Comparison of ENCODE assay signal across 8 cellular contexts in genomic region chr5:90135979-90136378, GRCh38.
DNase-seq lines count a peak whose midpoint lies in the region; FAIRE-seq and TF ChIP-seq lines count a peak whose summit lies in the region.
"Had no signal": no experiment of that assay in that cellular context is flagged by ENCODE, and none has a peak within 500 bp of the region (broad histone marks: within the 10 kb centered on the region; RNA-seq: fewer than 3 reads in every experiment).

No MANE protein-coding gene starts in this region.

- no peaks in the 10 kb centered on the region for H3K9me3 ChIP-seq in small intestine (ENCODE audit: control insufficient read depth, low read depth)
- H3K9me3 ChIP-seq in esophagus squamous epithelium = no peaks in the 10 kb centered on the region

- no peak for TF ChIP-seq POLR2A in NB4 (IDR thresholded peaks at IDR 0.05; ENCODE audit: extremely low read depth, insufficient read length)
- TF ChIP-seq POLR2A in esophagus squamous epithelium (IDR thresholded peaks at IDR 0.05) = no peak

- H3K4me1 ChIP-seq in small intestine (ENCODE audit: control insufficient read depth in 2 of 2, insufficient read depth in 1 of 2, low read depth in 1 of 2, low read length in 1 of 2) (no peaks in the 10 kb centered on the region), esophagus squamous epithelium (no peaks in the 10 kb centered on the region)

- 19 to 61% (median 37%) methylated on average over 6 of the region's 6 CpGs for WGBS in small intestine, 3 donors
- 100% methylated on average over 3 of the region's 6 CpGs; no CpG with 5 or more reads in 1 of the 2 donors for WGBS in esophagus squamous epithelium, 2 donors

- in situ Hi-C loops in GM13976 (cut with MboI; ENCODE audit: low sequenced_read_pairs, unreplicated experiment) = no loop called here

- no peak overlapping the region for H3K27ac ChIP-seq in small intestine (ENCODE audit: low read depth in 1 of 2, low read length in 1 of 2)
- H3K27ac ChIP-seq in esophagus squamous epithelium = no peak overlapping the region

- no peaks in the 10 kb centered on the region for H3K36me3 ChIP-seq in small intestine (ENCODE audit: control insufficient read depth in 2 of 2, insufficient read depth in 2 of 2, low read length in 2 of 2)
- H3K36me3 ChIP-seq in esophagus squamous epithelium = no peaks in the 10 kb centered on the region

- intact Hi-C loops in esophagus squamous epithelium (cut with DNase I) = no loop called here

- no peak for FAIRE-seq in small intestine (lab: Jason Lieb, UNC)

- DNase-seq in GM13976 (ENCODE audit: low spot score) (peak; percentile 16), NB4 (ENCODE audit: low read depth) (peak; percentile 7), ecto neural progenitor cell (ENCODE audit: low spot score) (peak; percentile 66), small intestine (peak; percentile 20), GF-D8 (lab: John Stamatoyannopoulos, UW) (no peak), NCI-H1092 treated with DMSO at 0.1 percent for 48 hours (lab: John Stamatoyannopoulos, UW) (no peak), esophagus squamous epithelium (lab: John Stamatoyannopoulos, UW) (no peak)
- DNase-seq: activated gamma-delta T cell treated with Interleukin-2 at 50 U/mL for 16 hours had no signal

- H3K4me3 ChIP-seq in NB4 (ENCODE audit: low read depth, low read length) (no peak overlapping the region), small intestine (ENCODE audit: low read depth in 1 of 2, low read length in 2 of 2) (no peak overlapping the region), esophagus squamous epithelium (no peak overlapping the region)

- H3K27me3 ChIP-seq in small intestine (ENCODE audit: control insufficient read depth in 2 of 2, insufficient read depth in 2 of 2, low read length in 2 of 2) (no peaks in the 10 kb centered on the region), esophagus squamous epithelium (no peaks in the 10 kb centered on the region)

- TF ChIP-seq CTCF in GM13976 (IDR thresholded peaks at IDR 0.05; ENCODE audit: borderline replicate concordance, control extremely low read depth, extremely low read depth, insufficient read depth, missing control alignments) (peak; percentile 25), NB4 (IDR thresholded peaks at IDR 0.05; ENCODE audit: low read depth, low read length) (peak; percentile 31), esophagus squamous epithelium (IDR thresholded peaks at IDR 0.05) (no peak)

Comparison
In these comparisons a context has a peak if more than half of its experiments do, and no peak if none do; other contexts are left out.
1. DNase-seq: peak in GM13976 (single experiment), NB4 (single experiment), ecto neural progenitor cell (single experiment) and small intestine (single experiment); none in GF-D8 (single experiment), NCI-H1092 treated with DMSO at 0.1 percent for 48 hours (single experiment) and esophagus squamous epithelium (single experiment).
2. CTCF ChIP-seq: peak in GM13976 (single experiment) and NB4 (single experiment); none in esophagus squamous epithelium (0 of 6).